In genomic region chr14:28751467-28752058, GRCh38 we compare ENCODE assay signal across 8 cellular contexts. TPM values are rescaled to one million over a fixed set of nuclear protein-coding genes. Genes with fewer than 3 reads are reported as not detected.
A peak's percentile ranks its signal among the peaks of the same experiment; 100 is the strongest.
DNase-seq lines count a peak whose midpoint lies in the region; ATAC-seq and TF ChIP-seq lines count a peak whose summit lies in the region.

No MANE protein-coding gene starts in this region.

- 23% methylated on average over 5 of the region's 5 CpGs for WGBS in right cardiac atrium

- TF ChIP-seq CTCF in brain (conservative IDR thresholded peaks at IDR 0.05) (peak; percentile 63 to 84), mesothelial cell of epicardium (IDR thresholded peaks at IDR 0.05; ENCODE audit: unreplicated experiment) (peak; percentile 45)

- H3K4me3 ChIP-seq in right cardiac atrium (ENCODE audit: low read length) = no peak overlapping the region

- H3K27ac ChIP-seq in right cardiac atrium (ENCODE audit: low read length) = no peak overlapping the region

- peak overlapping the region in 1 of 5 experiments; percentile 38 for H3K4me3 Mint-ChIP-seq in brain
- H3K4me3 Mint-ChIP-seq in mesothelial cell of epicardium = no peak overlapping the region

- H3K36me3 Mint-ChIP-seq in brain = peaks cover 10% of the 10 kb centered on the region
- no peaks in the 10 kb centered on the region for H3K36me3 Mint-ChIP-seq in mesothelial cell of epicardium

- intact Hi-C loops in right cardiac atrium (cut with DNase I) = loop anchor here in 3 of 4 donors (5.0 to 10.0 kb wide), 3 partner anchors 783 to 1463 kb away; no protein-coding TSS in a partner anchor

- ATAC-seq in GM18502 (IDR thresholded peaks at IDR 0.05; ENCODE audit: poor library complexity, unreplicated experiment) (peak; percentile 78), HG03066 (IDR thresholded peaks at IDR 0.05; ENCODE audit: low read depth, unreplicated experiment) (peak; percentile 65), right cardiac atrium (no peak)

- H3K27me3 Mint-ChIP-seq in brain = peaks cover 6% of the 10 kb centered on the region
- peaks cover 56% of the 10 kb centered on the region for H3K27me3 Mint-ChIP-seq in mesothelial cell of epicardium (ENCODE audit: low read depth)

- peak; percentile 81 for DNase-seq in Ammon's horn (ENCODE audit: low spot score)
- DNase-seq in NCI-H345 treated with DMSO at 0.1 percent for 48 hours (lab: John Stamatoyannopoulos, UW; ENCODE audit: unreplicated experiment) = peak; percentile 66
- no peak for DNase-seq in mesothelial cell of epicardium (ENCODE audit: low spot score in 2 of 2, unreplicated experiment in 2 of 2)
- DNase-seq in stimulated activated naive CD4-positive, alpha-beta T cell (lab: John Stamatoyannopoulos, UW) = no peak
- DNase-seq in right cardiac atrium = no peak

- H3K27ac Mint-ChIP-seq in brain (peak overlapping the region in 2 of 5 experiments; percentile 58 to 75), mesothelial cell of epicardium (no peak overlapping the region)

- H3K9me3 ChIP-seq in right cardiac atrium (ENCODE audit: control insufficient read depth, low read length) = no peaks in the 10 kb centered on the region

- peaks cover 6 to 10% (median 7%) of the 10 kb centered on the region in 5 experiments for H3K9me3 Mint-ChIP-seq in brain
- H3K9me3 Mint-ChIP-seq in mesothelial cell of epicardium = peaks cover 9% of the 10 kb centered on the region

- no peaks in the 10 kb centered on the region for H3K4me1 ChIP-seq in right cardiac atrium (ENCODE audit: control insufficient read depth, insufficient read depth, low read length)

- peaks cover 3% of the 10 kb centered on the region for H3K27me3 ChIP-seq in right cardiac atrium (ENCODE audit: control insufficient read depth, insufficient read depth)

- peaks cover 37% of the 10 kb centered on the region for H3K4me1 Mint-ChIP-seq in brain
- H3K4me1 Mint-ChIP-seq in mesothelial cell of epicardium = no peaks in the 10 kb centered on the region

RNA-seq across cellular contexts. Expression of gene FOXG1, which starts 15.0 kb away (rescaled TPM):
- polyA plus RNA-seq in brain (ENCODE audit: insufficient read depth, low read depth, low replicate concordance) (28.3 TPM), right cardiac atrium (0.20 TPM)
- total RNA-seq in mesothelial cell of epicardium (not detected in 3 replicates), right cardiac atrium (not detected)

Comparison
In these comparisons a context has a peak if more than half of its experiments do, and no peak if none do; other contexts are left out.
1. DNase-seq: peak in Ammon's horn (single experiment) and NCI-H345 treated with DMSO at 0.1 percent for 48 hours (single experiment); none in mesothelial cell of epicardium (0 of 2), stimulated activated naive CD4-positive, alpha-beta T cell (0 of 6) and right cardiac atrium (0 of 3).
2. ATAC-seq: peak in GM18502 (single experiment) and HG03066 (single experiment); none in right cardiac atrium (0 of 2).